ENCODE assay signal across 36 cellular contexts in the genomic region with DNA sequence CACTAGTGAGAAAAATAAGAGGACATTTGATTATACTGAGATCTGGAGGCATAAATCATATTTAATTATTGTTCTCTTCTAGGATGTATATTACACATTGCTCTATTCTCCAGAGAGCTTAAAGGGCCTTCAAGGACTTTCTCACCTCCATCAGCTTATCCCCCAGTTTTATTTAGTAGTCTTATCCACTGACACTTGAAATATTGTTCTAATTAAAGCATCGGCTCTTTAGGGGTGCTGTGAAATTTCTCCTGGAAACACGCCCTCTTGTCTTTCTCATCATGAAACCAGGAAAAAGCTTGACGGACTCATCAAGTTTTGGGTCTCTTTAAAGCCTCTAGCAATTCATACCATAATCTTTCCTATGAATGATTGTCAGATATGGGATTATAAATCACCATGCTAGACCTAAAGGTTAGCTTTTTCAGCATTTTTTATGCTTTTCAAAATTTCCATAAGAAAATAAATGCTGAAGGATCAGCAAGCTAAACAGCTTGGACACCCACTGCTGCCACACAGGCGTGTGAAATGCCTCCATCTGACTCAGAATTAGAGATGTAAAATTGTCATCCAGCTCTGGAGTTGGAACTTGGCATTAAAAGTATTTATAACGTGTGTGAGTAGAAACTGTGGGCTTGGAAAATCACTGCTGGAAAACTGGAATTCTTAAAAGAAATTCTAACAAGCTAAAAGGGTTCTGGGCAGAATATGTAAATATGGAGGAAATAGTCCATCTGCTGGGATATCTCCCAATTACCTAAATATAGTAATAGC.
DNase-seq lines count a peak whose midpoint lies in the region; ATAC-seq, FAIRE-seq and TF ChIP-seq lines count a peak whose summit lies in the region.
"Had no signal": no experiment of that assay in that cellular context is flagged by ENCODE, and none has a peak within 500 bp of the region (broad histone marks: within the 10 kb centered on the region; RNA-seq: fewer than 3 reads in every experiment).

No MANE protein-coding gene starts in this region.

- H3K36me3 ChIP-seq in cardiac muscle cell (no peaks in the 10 kb centered on the region), astrocyte (ENCODE audit: insufficient read depth, low read length) (no peaks in the 10 kb centered on the region), left ventricle myocardium inferior (no peaks in the 10 kb centered on the region)
- H3K36me3 ChIP-seq in naive thymus-derived CD4-positive, alpha-beta T cell (ENCODE audit: control insufficient read depth in 2 of 3, insufficient read depth in 3 of 3, low read length in 3 of 3), result no peaks in the 10 kb centered on the region
- H3K36me3 ChIP-seq in effector memory CD4-positive, alpha-beta T cell (ENCODE audit: control insufficient read depth, insufficient read depth, low read length), result no peaks in the 10 kb centered on the region
- H3K36me3 ChIP-seq: adrenal gland, BE2C, HAP-1, neural progenitor cell, pancreas, spleen, thoracic aorta had no signal

- H3K27me3 Mint-ChIP-seq in astrocyte (ENCODE audit: low read depth, unreplicated experiment), result no peaks in the 10 kb centered on the region
- no peaks in the 10 kb centered on the region for H3K27me3 Mint-ChIP-seq in naive thymus-derived CD4-positive, alpha-beta T cell
- H3K27me3 Mint-ChIP-seq: activated CD4-positive, alpha-beta memory T cell treated with anti-CD3 and anti-CD28 coated beads for 36 hours; stimulated activated naive CD8-positive, alpha-beta T cell treated with anti-CD3 and anti-CD28 coated beads, Interleukin-15, Interleukin-2, amounts not matched to agents 100 ng/mL and 50 ng/mL, for 24 hours; T-helper 17 cell had no signal

- no peak overlapping the region for H3K27ac Mint-ChIP-seq in astrocyte (ENCODE audit: unreplicated experiment)
- no peak overlapping the region for H3K27ac Mint-ChIP-seq in naive thymus-derived CD4-positive, alpha-beta T cell
- H3K27ac Mint-ChIP-seq: activated CD4-positive, alpha-beta memory T cell treated with anti-CD3 and anti-CD28 coated beads for 36 hours; activated naive CD4-positive, alpha-beta T cell treated with anti-CD3 and anti-CD28 coated beads for 36 hours; CD8-positive, alpha-beta T cell; neural progenitor cell; stimulated activated naive CD8-positive, alpha-beta T cell treated with anti-CD3 and anti-CD28 coated beads, Interleukin-15, Interleukin-2, amounts not matched to agents 100 ng/mL and 50 ng/mL, for 24 hours; T-helper 17 cell had no signal

- H3K9me3 Mint-ChIP-seq in astrocyte (ENCODE audit: unreplicated experiment), result no peaks in the 10 kb centered on the region
- H3K9me3 Mint-ChIP-seq in naive thymus-derived CD4-positive, alpha-beta T cell, result peaks cover 0 to 16% (median 3%) of the 10 kb centered on the region in 11 donors
- H3K9me3 Mint-ChIP-seq: neural progenitor cell; stimulated activated naive CD8-positive, alpha-beta T cell treated with anti-CD3 and anti-CD28 coated beads, Interleukin-15, Interleukin-2, amounts not matched to agents 100 ng/mL and 50 ng/mL, for 24 hours had no signal

- no peak overlapping the region for H3K4me3 Mint-ChIP-seq in astrocyte (ENCODE audit: unreplicated experiment)
- H3K4me3 Mint-ChIP-seq in naive thymus-derived CD4-positive, alpha-beta T cell, result no peak overlapping the region
- H3K4me3 Mint-ChIP-seq: activated CD4-positive, alpha-beta memory T cell treated with anti-CD3 and anti-CD28 coated beads for 36 hours; activated naive CD4-positive, alpha-beta T cell treated with anti-CD3 and anti-CD28 coated beads for 36 hours; CD8-positive, alpha-beta T cell; neural progenitor cell; stimulated activated naive CD8-positive, alpha-beta T cell treated with anti-CD3 and anti-CD28 coated beads, Interleukin-15, Interleukin-2, amounts not matched to agents 100 ng/mL and 50 ng/mL, for 24 hours; T-helper 17 cell had no signal

- no peak overlapping the region for H2AFZ ChIP-seq in astrocyte (ENCODE audit: low read depth, low read length)
- H2AFZ ChIP-seq: neural progenitor cell had no signal

- H3K36me3 Mint-ChIP-seq in astrocyte (ENCODE audit: low read depth, unreplicated experiment), result no peaks in the 10 kb centered on the region
- no peaks in the 10 kb centered on the region for H3K36me3 Mint-ChIP-seq in naive thymus-derived CD4-positive, alpha-beta T cell
- H3K36me3 Mint-ChIP-seq: activated CD4-positive, alpha-beta memory T cell treated with anti-CD3 and anti-CD28 coated beads for 36 hours; CD8-positive, alpha-beta T cell; neural progenitor cell had no signal

- POLR2A ChIA-PET in naive thymus-derived CD4-positive, alpha-beta T cell (lab: Charles Lee), result no interaction called here

- H3K9me3 ChIP-seq in cardiac muscle cell (ENCODE audit: low read depth) (no peaks in the 10 kb centered on the region), astrocyte (ENCODE audit: insufficient read depth, low read depth, low read length) (no peaks in the 10 kb centered on the region), left ventricle myocardium inferior (replicated peaks) (no peaks in the 10 kb centered on the region)
- no peaks in the 10 kb centered on the region for H3K9me3 ChIP-seq in naive thymus-derived CD4-positive, alpha-beta T cell (ENCODE audit: control insufficient read depth in 2 of 3, low read length in 3 of 3)
- H3K9me3 ChIP-seq in effector memory CD4-positive, alpha-beta T cell (ENCODE audit: control insufficient read depth, low read length), result no peaks in the 10 kb centered on the region
- H3K9me3 ChIP-seq: A549, adrenal gland, BE2C, body of pancreas, HAP-1, pancreas, thoracic aorta had no signal

- H3K79me2 ChIP-seq in astrocyte (ENCODE audit: insufficient read depth, low read length), result no peaks in the 10 kb centered on the region

- H3K27me3 ChIP-seq in cardiac muscle cell, result no peaks in the 10 kb centered on the region
- H3K27me3 ChIP-seq in astrocyte (ENCODE audit: insufficient read depth, low read length), result no peaks in the 10 kb centered on the region
- no peaks in the 10 kb centered on the region for H3K27me3 ChIP-seq in left ventricle myocardium inferior (ENCODE audit: low read depth)
- no peaks in the 10 kb centered on the region for H3K27me3 ChIP-seq in naive thymus-derived CD4-positive, alpha-beta T cell (ENCODE audit: control insufficient read depth in 2 of 2, insufficient read depth in 2 of 2, low read length in 2 of 2)
- H3K27me3 ChIP-seq in effector memory CD4-positive, alpha-beta T cell (replicated peaks; ENCODE audit: control insufficient read depth, insufficient read depth, low read length, poor library complexity, severe bottlenecking), result no peaks in the 10 kb centered on the region
- H3K27me3 ChIP-seq: adrenal gland, BE2C, body of pancreas, neural progenitor cell, pancreas, spleen had no signal

- peak overlapping the region; percentile 60 for H3K27ac ChIP-seq in cardiac muscle cell
- H3K27ac ChIP-seq in astrocyte (ENCODE audit: low read depth, low read length), result no peak overlapping the region
- peak overlapping the region; percentile 79 for H3K27ac ChIP-seq in left ventricle myocardium inferior (replicated peaks)
- H3K27ac ChIP-seq in naive thymus-derived CD4-positive, alpha-beta T cell (ENCODE audit: low read depth, low read length), result no peak overlapping the region
- H3K27ac ChIP-seq in effector memory CD4-positive, alpha-beta T cell (ENCODE audit: insufficient read depth, low read length, poor library complexity, severe bottlenecking), result no peak overlapping the region
- H3K27ac ChIP-seq: A549, adrenal gland, body of pancreas, neural progenitor cell, pancreas, spleen, thoracic aorta had no signal

- FAIRE-seq in astrocyte (lab: Jason Lieb, UNC), result no peak
- FAIRE-seq: A549, GM12892, islet of Langerhans, pancreas had no signal

- CTCF ChIA-PET in naive thymus-derived CD4-positive, alpha-beta T cell (lab: Charles Lee), result no interaction called here

- no peak for TF ChIP-seq CTCF in cardiac muscle cell (IDR thresholded peaks at IDR 0.05; ENCODE audit: low read depth, low read length)
- no peak for TF ChIP-seq CTCF in astrocyte (IDR thresholded peaks at IDR 0.05; ENCODE audit: insufficient read depth, low read depth, low read length)
- TF ChIP-seq CTCF in left ventricle myocardium inferior (IDR thresholded peaks at IDR 0.05; ENCODE audit: borderline replicate concordance), result no peak

- H3K4me3 ChIP-seq in cardiac muscle cell (no peak overlapping the region), astrocyte (ENCODE audit: insufficient read depth, low read depth, low read length) (no peak overlapping the region), left ventricle myocardium inferior (peak overlapping the region; percentile 22)
- no peak overlapping the region for H3K4me3 ChIP-seq in naive thymus-derived CD4-positive, alpha-beta T cell (ENCODE audit: low read length)
- no peak overlapping the region for H3K4me3 ChIP-seq in effector memory CD4-positive, alpha-beta T cell (ENCODE audit: insufficient read depth, low read depth, low read length, poor library complexity, severe bottlenecking)
- H3K4me3 ChIP-seq: A549, adrenal gland, body of pancreas, HAP-1, neural progenitor cell, pancreas, spleen, thoracic aorta had no signal

- H3K4me2 ChIP-seq in astrocyte (ENCODE audit: low read length), result no peak overlapping the region
- H3K4me2 ChIP-seq: A549, neural progenitor cell had no signal

- no peaks in the 10 kb centered on the region for H4K20me1 ChIP-seq in astrocyte (ENCODE audit: insufficient read depth, low read length)

- H3K4me1 ChIP-seq in cardiac muscle cell (ENCODE audit: low read depth) (peaks cover 35% of the 10 kb centered on the region), astrocyte (ENCODE audit: insufficient read depth, low read length) (peaks cover 6% of the 10 kb centered on the region), left ventricle myocardium inferior (peaks cover 46% of the 10 kb centered on the region)
- no peaks in the 10 kb centered on the region for H3K4me1 ChIP-seq in naive thymus-derived CD4-positive, alpha-beta T cell (ENCODE audit: control insufficient read depth in 2 of 2, insufficient read depth in 2 of 2, low read length in 2 of 2)
- no peaks in the 10 kb centered on the region for H3K4me1 ChIP-seq in effector memory CD4-positive, alpha-beta T cell (ENCODE audit: control insufficient read depth, insufficient read depth, low read length, poor library complexity, severe bottlenecking)
- H3K4me1 ChIP-seq: A549, adrenal gland, HAP-1, neural progenitor cell, spleen had no signal

- no peak overlapping the region for H3K9ac ChIP-seq in astrocyte (ENCODE audit: low read length)
- H3K9ac ChIP-seq: neural progenitor cell had no signal

- peaks cover 6% of the 10 kb centered on the region for H3K4me1 Mint-ChIP-seq in astrocyte (ENCODE audit: low read depth, unreplicated experiment)
- H3K4me1 Mint-ChIP-seq in naive thymus-derived CD4-positive, alpha-beta T cell, result no peaks in the 10 kb centered on the region
- H3K4me1 Mint-ChIP-seq: neural progenitor cell, T-helper 17 cell had no signal

- DNase-seq in cardiac muscle cell (ENCODE audit: low read depth in 1 of 2, low spot score in 1 of 2), result no peak
- DNase-seq in cardiac septum (ENCODE audit: low spot score), result no peak
- DNase-seq in astrocyte (ENCODE audit: low read depth), result peak; percentile 52
- DNase-seq in left ventricle myocardium inferior, result no peak
- DNase-seq in naive thymus-derived CD4-positive, alpha-beta T cell, result no peak
- DNase-seq in effector memory CD4-positive, alpha-beta T cell, result no peak
- no peak for DNase-seq in epidermal melanocyte (ENCODE audit: insufficient read length, low spot score)
- DNase-seq: activated CD4-positive, alpha-beta memory T cell treated with anti-CD3 and anti-CD28 coated beads for 36 hours; activated CD4-positive, alpha-beta T cell treated with anti-CD3 and anti-CD28 coated beads for 1 hour; activated CD8-positive, alpha-beta memory T cell treated with anti-CD3 and anti-CD28 coated beads, Interleukin-2, amount 50 U/mL, for 48 hours; activated naive CD4-positive, alpha-beta T cell treated with anti-CD3 and anti-CD28 coated beads for 36 hours; adrenal gland; BE2C; body of pancreas; CD8-positive, alpha-beta T cell; DMS 273 treated with DMSO at 0.1 percent for 48 hours; mesenchymal stem cell; NCI-H1694 treated with DMSO at 0.1 percent for 48 hours; NCI-H2171; NCI-H510A treated with DMSO at 0.1 percent for 48 hours; pancreas; retina; RPMI8226; spleen; stimulated activated CD4-positive, alpha-beta T cell treated with anti-CD3 and anti-CD28 coated beads, Interleukin-2, amount 100 ng/mL, for 24 hours; stimulated activated CD8-positive, alpha-beta memory T cell treated with anti-CD3 and anti-CD28 coated beads, Interleukin-4, amount 100 ng/mL, for 48 hours; T-helper 17 cell had no signal

- intact Hi-C loops in cardiac septum (cut with DNase I), result loop anchor here (5.0 to 10.0 kb wide), 3 partner anchors 67 to 212 kb away; no protein-coding TSS in a partner anchor
- intact Hi-C loops in left ventricle myocardium inferior (cut with micrococcal nuclease), result no loop called here
- intact Hi-C loops in naive thymus-derived CD4-positive, alpha-beta T cell (cut with micrococcal nuclease), result no loop called here

- no peak for ATAC-seq in GM18502 (IDR thresholded peaks at IDR 0.05; ENCODE audit: poor library complexity, unreplicated experiment)
- ATAC-seq in naive thymus-derived CD4-positive, alpha-beta T cell, result no peak
- ATAC-seq: A549; body of pancreas; CD8-positive, alpha-beta T cell; left lobe of liver; pancreas; T-helper 17 cell had no signal

Comparison
In these comparisons a context has a peak if more than half of its experiments do, and no peak if none do; other contexts are left out.
1. H3K27ac ChIP-seq: peak in cardiac muscle cell (single experiment) and left ventricle myocardium inferior (single experiment); none in astrocyte (single experiment), naive thymus-derived CD4-positive, alpha-beta T cell (single experiment) and effector memory CD4-positive, alpha-beta T cell (single experiment).